2 cellular contexts compared by ENCODE assay signal in the genomic region with DNA sequence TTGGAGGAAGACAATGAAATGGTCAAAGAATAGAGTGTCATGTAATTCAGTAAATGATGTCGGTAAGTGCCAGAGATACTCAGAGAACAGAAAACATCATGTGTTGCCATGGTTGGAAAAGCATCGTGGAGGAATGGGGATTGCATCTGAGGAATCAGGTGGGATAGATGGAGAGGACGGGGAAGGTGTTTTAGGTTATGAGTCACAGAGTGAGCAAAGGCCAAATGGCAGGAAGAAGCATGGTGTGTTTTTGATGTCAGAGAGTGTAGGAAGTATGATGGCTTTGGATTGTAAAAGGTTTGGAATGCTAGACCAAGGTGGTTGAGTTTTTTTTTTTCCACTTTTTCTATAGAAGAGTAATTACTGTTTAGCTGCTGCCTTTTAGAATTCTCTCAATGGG.
TF ChIP-seq lines count a peak whose summit lies in the region.

No MANE protein-coding gene starts in this region.

TF ChIP-seq in IMR-90, 13 proteins besides CTCF, POLR2A, EP300 and RAD21:
- TF ChIP-seq MXI1 (IDR thresholded peaks at IDR 0.05; ENCODE audit: borderline replicate concordance, low read depth, low read length): no peak
- no peak for TF ChIP-seq NFE2L2 (IDR thresholded peaks at IDR 0.05; ENCODE audit: low read depth, low read length)
- TF ChIP-seq, protein P1, sequence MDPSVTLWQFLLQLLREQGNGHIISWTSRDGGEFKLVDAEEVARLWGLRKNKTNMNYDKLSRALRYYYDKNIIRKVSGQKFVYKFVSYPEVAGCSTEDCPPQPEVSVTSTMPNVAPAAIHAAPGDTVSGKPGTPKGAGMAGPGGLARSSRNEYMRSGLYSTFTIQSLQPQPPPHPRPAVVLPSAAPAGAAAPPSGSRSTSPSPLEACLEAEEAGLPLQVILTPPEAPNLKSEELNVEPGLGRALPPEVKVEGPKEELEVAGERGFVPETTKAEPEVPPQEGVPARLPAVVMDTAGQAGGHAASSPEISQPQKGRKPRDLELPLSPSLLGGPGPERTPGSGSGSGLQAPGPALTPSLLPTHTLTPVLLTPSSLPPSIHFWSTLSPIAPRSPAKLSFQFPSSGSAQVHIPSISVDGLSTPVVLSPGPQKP (IDR thresholded peaks at IDR 0.05; ENCODE audit: borderline replicate concordance, low read depth, low read length): no peak
- no peak for TF ChIP-seq BHLHE40 (IDR thresholded peaks at IDR 0.05; ENCODE audit: low read depth, low read length)
- TF ChIP-seq MAFK (IDR thresholded peaks at IDR 0.05; ENCODE audit: low read depth, low read length): no peak
- no peak for TF ChIP-seq RCOR1 (IDR thresholded peaks at IDR 0.05; ENCODE audit: insufficient replicate concordance, low read length)
- no peak for TF ChIP-seq SMC3 (IDR thresholded peaks at IDR 0.05; ENCODE audit: low read depth, low read length)
- no peak for TF ChIP-seq CEBPB (IDR thresholded peaks at IDR 0.05; ENCODE audit: low read depth, low read length)
- no peak for TF ChIP-seq MAZ (IDR thresholded peaks at IDR 0.05; ENCODE audit: borderline replicate concordance, low read depth, low read length)
- no peak for TF ChIP-seq RFX5 (IDR thresholded peaks at IDR 0.05; ENCODE audit: low read depth, low read length)
- TF ChIP-seq FOS (IDR thresholded peaks at IDR 0.05; ENCODE audit: low read depth, low read length): no peak
- TF ChIP-seq CHD1 (IDR thresholded peaks at IDR 0.05; ENCODE audit: low read depth, low read length): no peak
- TF ChIP-seq, protein P2, sequence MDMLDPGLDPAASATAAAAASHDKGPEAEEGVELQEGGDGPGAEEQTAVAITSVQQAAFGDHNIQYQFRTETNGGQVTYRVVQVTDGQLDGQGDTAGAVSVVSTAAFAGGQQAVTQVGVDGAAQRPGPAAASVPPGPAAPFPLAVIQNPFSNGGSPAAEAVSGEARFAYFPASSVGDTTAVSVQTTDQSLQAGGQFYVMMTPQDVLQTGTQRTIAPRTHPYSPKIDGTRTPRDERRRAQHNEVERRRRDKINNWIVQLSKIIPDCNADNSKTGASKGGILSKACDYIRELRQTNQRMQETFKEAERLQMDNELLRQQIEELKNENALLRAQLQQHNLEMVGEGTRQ (IDR thresholded peaks at IDR 0.05; ENCODE audit: low read depth, low read length): no peak

TF ChIP-seq in endothelial cell of umbilical vein, 7 proteins besides CTCF, POLR2A, EP300 and RAD21:
- TF ChIP-seq MYC (IDR thresholded peaks at IDR 0.05; ENCODE audit: low read depth, low read length) (no peak), FOS (IDR thresholded peaks at IDR 0.05; ENCODE audit: borderline replicate concordance, insufficient read depth, low read length) (peak; percentile 16)
TF ChIP-seq in endothelial cell of umbilical vein: peak in this region for 1.
